ENCODE assay signal across 1 cellular context in genomic region chr22:37185646-37186227, GRCh38.
TF ChIP-seq lines count a peak whose summit lies in the region.

No MANE protein-coding gene starts in this region.

TF ChIP-seq in WTC11, 78 proteins besides CTCF, POLR2A, EP300 and RAD21 (continued from another document):
- no peak for TF ChIP-seq HMGXB4 (CRISPR knock-in tag; IDR thresholded peaks at IDR 0.05)
